8 cellular contexts compared by ENCODE assay signal in the genomic region with DNA sequence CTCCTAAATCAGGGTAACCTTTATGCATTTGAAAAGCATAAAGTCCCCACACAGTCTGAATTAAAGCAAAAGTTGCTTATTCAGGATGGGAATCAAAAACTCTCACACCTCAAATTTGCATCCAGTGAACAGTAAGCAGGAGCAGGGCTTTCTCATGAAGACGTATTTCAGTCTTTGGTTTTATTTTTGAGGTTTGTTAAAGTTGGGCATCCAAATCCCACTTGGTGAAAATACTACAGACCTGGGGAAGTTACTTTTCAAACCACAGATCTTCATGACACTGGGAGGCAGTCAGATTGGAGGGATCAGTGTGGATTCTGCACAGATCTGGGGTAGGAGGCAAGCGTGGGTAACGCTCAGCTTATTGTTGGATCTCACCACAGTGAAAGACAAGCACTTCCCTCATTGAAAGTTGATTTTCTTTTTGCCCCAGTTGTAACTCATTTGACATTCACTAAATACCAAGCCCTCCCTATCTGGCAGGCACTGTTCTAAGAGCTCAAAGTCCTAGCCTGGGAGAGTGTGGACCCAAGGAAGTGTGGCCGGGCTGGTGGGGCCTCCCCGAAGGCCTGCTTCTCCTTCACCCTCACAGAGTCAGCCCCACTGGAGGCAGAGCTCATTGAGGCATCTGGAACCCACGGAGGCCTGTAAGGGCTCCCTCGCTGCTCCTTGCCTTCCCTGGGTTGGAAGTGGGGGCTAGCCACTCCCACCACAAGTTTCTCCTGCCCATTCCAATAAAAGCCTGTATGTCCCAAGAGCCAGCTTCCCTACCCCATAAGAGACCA. TPM values are rescaled to one million over a fixed set of nuclear protein-coding genes. Genes with fewer than 3 reads are reported as not detected.
DNase-seq lines count a peak whose midpoint lies in the region; TF ChIP-seq lines count a peak whose summit lies in the region.

No MANE protein-coding gene starts in this region.

- 58 to 64% methylated on average over 1 to 5 of the region's 7 CpGs for WGBS in esophagus squamous epithelium, 2 donors
- WGBS in ovary, 3 donors, result 54 to 55% (median 54%) methylated on average over 7 of the region's 7 CpGs

- peaks cover 33% of the 10 kb centered on the region for H3K4me1 ChIP-seq in Caco-2
- peaks cover 28 to 54% (median 38%) of the 10 kb centered on the region in 3 donors for H3K4me1 ChIP-seq in esophagus squamous epithelium
- peaks cover 8% of the 10 kb centered on the region for H3K4me1 ChIP-seq in ovary (ENCODE audit: insufficient read depth)

- TF ChIP-seq CTCF in Caco-2 (IDR thresholded peaks at IDR 0.05; ENCODE audit: insufficient read depth in 1 of 2, low read depth in 1 of 2, low read length in 1 of 2, severe bottlenecking in 1 of 2, unreplicated experiment in 1 of 2), result no peak
- TF ChIP-seq CTCF in RWPE1 (conservative IDR thresholded peaks at IDR 0.05; ENCODE audit: low read depth), result no peak
- TF ChIP-seq CTCF in esophagus squamous epithelium (IDR thresholded peaks at IDR 0.05), result no peak
- TF ChIP-seq CTCF in ovary (IDR thresholded peaks at IDR 0.05), result no peak

- DNase-seq in Caco-2, result peak; percentile 47 to 65
- DNase-seq in RWPE1 (ENCODE audit: low spot score), result no peak
- no peak for DNase-seq in esophagus squamous epithelium (lab: John Stamatoyannopoulos, UW)
- DNase-seq in ovary, result peak in 1 of 5 donors; percentile 63
- no peak for DNase-seq in T-helper 9 cell
- no peak for DNase-seq in AML-193 (lab: John Stamatoyannopoulos, UW)
- DNase-seq in SKM-1 treated with dmso at 0.1 percent for 144 hours (lab: John Stamatoyannopoulos, UW; ENCODE audit: unreplicated experiment), result no peak
- no peak for DNase-seq in KG1 (lab: John Stamatoyannopoulos, UW)

- no peaks in the 10 kb centered on the region for H3K9me3 Mint-ChIP-seq in Caco-2 (ENCODE audit: unreplicated experiment)

- BruUV-seq in Caco-2 (replicated peaks; lab: Mats Ljungman, UMichigan), result TSS peak; percentile 95

- peaks cover 28% of the 10 kb centered on the region for H3K36me3 Mint-ChIP-seq in Caco-2 (ENCODE audit: insufficient read depth, unreplicated experiment)

- H3K27me3 ChIP-seq in Caco-2 (replicated peaks; ENCODE audit: control insufficient read depth, insufficient read depth, low read length) (no peaks in the 10 kb centered on the region), esophagus squamous epithelium (no peaks in the 10 kb centered on the region), ovary (no peaks in the 10 kb centered on the region)

- TF ChIP-seq EP300 in ovary (IDR thresholded peaks at IDR 0.05), result no peak

- intact Hi-C loops in Caco-2 (cut with micrococcal nuclease; ENCODE audit: unreplicated experiment) (loop anchor here (1.0 kb wide), 1 partner anchor 17 kb away; the partner anchor contains the start of gene AEN), esophagus squamous epithelium (cut with DNase I) (no loop called here), ovary (cut with DNase I) (no loop called here)

- H3K9me3 ChIP-seq in Caco-2 (no peaks in the 10 kb centered on the region), esophagus squamous epithelium (no peaks in the 10 kb centered on the region), ovary (no peaks in the 10 kb centered on the region)

- H3K27ac Mint-ChIP-seq in Caco-2 (ENCODE audit: unreplicated experiment), result peak overlapping the region; percentile 95

- H3K4me3 ChIP-seq in Caco-2 (ENCODE audit: low read depth, low read length), result peak overlapping the region; percentile 24
- peak overlapping the region; percentile 39 to 71 (median 52) for H3K4me3 ChIP-seq in esophagus squamous epithelium
- H3K4me3 ChIP-seq in ovary, result peak overlapping the region; percentile 44

- peaks cover 31% of the 10 kb centered on the region for H3K4me1 Mint-ChIP-seq in Caco-2 (ENCODE audit: low read depth, unreplicated experiment)

- POLR2A ChIA-PET in Caco-2 (lab: Charles Lee), result interaction anchor here (0.6 to 1.8 kb wide), 7 partner anchors 13 to 483 kb away, joined by 3 to 14 read pairs (median 6); partner anchors contain the start of genes AEN, MRPL46 and MRPS11
- POLR2A ChIA-PET in RWPE1 (lab: Yijun Ruan, JAX; ENCODE audit: low non-redundant PET), result no interaction called here

- H3K27ac ChIP-seq in RWPE1, result peak overlapping the region; percentile 93
- peak overlapping the region; percentile 90 to 99 (median 94) for H3K27ac ChIP-seq in esophagus squamous epithelium
- peak overlapping the region; percentile 93 to 98 for H3K27ac ChIP-seq in ovary

- no peaks in the 10 kb centered on the region for H3K27me3 Mint-ChIP-seq in Caco-2 (ENCODE audit: insufficient read depth, unreplicated experiment)

- CTCF ChIA-PET in Caco-2 (lab: Charles Lee) (interaction anchor here (0.5 to 1.8 kb wide), 14 partner anchors 14 to 306 kb away, joined by 3 to 26 read pairs (median 4); partner anchors contain the start of genes AEN, MRPL46 and MRPS11), RWPE1 (lab: Yijun Ruan, JAX) (interaction anchor here (1.0 kb wide), 1 partner anchor 13 kb away, joined by 4 read pairs; no protein-coding TSS in a partner anchor)

- no peak for TF ChIP-seq POLR2A in esophagus squamous epithelium (IDR thresholded peaks at IDR 0.05)
- no peak for TF ChIP-seq POLR2A in ovary (IDR thresholded peaks at IDR 0.05)

- no peaks in the 10 kb centered on the region; the same call in 1 of the 2 replicates for H3K36me3 ChIP-seq in Caco-2 (ENCODE audit: control insufficient read depth, insufficient read depth, low read length)
- H3K36me3 ChIP-seq in esophagus squamous epithelium, result peaks cover 0 to 1% (median 0%) of the 10 kb centered on the region in 3 donors
- H3K36me3 ChIP-seq in ovary, result no peaks in the 10 kb centered on the region

- H3K4me3 Mint-ChIP-seq in Caco-2 (ENCODE audit: unreplicated experiment), result peak overlapping the region; percentile 83

RNA-seq across cellular contexts. Expression of gene ISG20, which starts 0.8 kb away (rescaled TPM):
- total RNA-seq in Caco-2 (2022), result 6.4 and 7.7 TPM in 2 replicates
- total RNA-seq in esophagus squamous epithelium, result 10 to 100 TPM; 14.0 to 24.1 (median 19.7) TPM
- total RNA-seq in ovary, result 10 to 100 TPM in 6 of 7 donors, 1 to 10 TPM in 1; 7.2 to 58.6 (median 19.4) TPM
- polyA plus RNA-seq in ovary, result 10 to 100 TPM in 1 of 2 donors, under 1 TPM in 1; 0.88 to 11.5 TPM

RNA-seq across cellular contexts. Expression of gene AEN, which starts 16.9 kb away (rescaled TPM):
- total RNA-seq in Caco-2 (2022), result 28.7 and 33.2 TPM in 2 replicates
- 10 to 100 TPM; 13.4 to 31.4 (median 18.1) TPM for total RNA-seq in esophagus squamous epithelium
- 10 to 100 TPM; 11.3 to 27.1 (median 16.9) TPM for total RNA-seq in ovary
- polyA plus RNA-seq in ovary, result 1 to 10 TPM; 6.9 to 8.0 TPM

Comparison
In these comparisons a context has a peak if more than half of its experiments do, and no peak if none do; other contexts are left out.
1. DNase-seq: peak in Caco-2 (2 of 2); none in RWPE1 (single experiment), esophagus squamous epithelium (single experiment), T-helper 9 cell (single experiment), AML-193 (0 of 2), SKM-1 treated with dmso at 0.1 percent for 144 hours (single experiment) and KG1 (single experiment).
2. Peak in every context shown above with its lines, with median percentiles within 50 percentile points of each other: H3K4me3 ChIP-seq and H3K27ac ChIP-seq.